In genomic region chr7:134350682-134351081, GRCh38 we compare ENCODE assay signal across 13 cellular contexts.
"Had no signal": no experiment of that assay in that cellular context is flagged by ENCODE, and none has a peak within 500 bp of the region (broad histone marks: within the 10 kb centered on the region; RNA-seq: fewer than 3 reads in every experiment).

No MANE protein-coding gene starts in this region.

- H3K4me1 Mint-ChIP-seq: neural crest cell had no signal

- H3K9me3 ChIP-seq: adrenal gland, body of pancreas, gastrocnemius medialis, heart right ventricle, left ventricle myocardium inferior, stomach had no signal

- H3K27ac ChIP-seq: adrenal gland, body of pancreas, gastrocnemius medialis, heart right ventricle, left ventricle myocardium inferior, stomach had no signal

- H3K27me3 ChIP-seq: body of pancreas had no signal

- H3K4me1 ChIP-seq: adrenal gland, gastrocnemius medialis, heart right ventricle, left ventricle myocardium inferior had no signal

- H3K4me3 ChIP-seq: adrenal gland, body of pancreas, gastrocnemius medialis, heart right ventricle, left ventricle myocardium inferior, stomach had no signal

- DNase-seq: activated CD4-positive, alpha-beta T cell treated with anti-CD3 and anti-CD28 coated beads, Interleukin-2, amount 50 U/mL, for 48 hours; activated gamma-delta T cell treated with Interleukin-2 at 50 U/mL for 16 hours; activated T-cell treated with anti-CD3 and anti-CD28 coated beads, Interleukin-2, amount 50 U/mL, for 48 hours; adrenal gland; body of pancreas; effector memory CD4-positive, alpha-beta T cell; gastrocnemius medialis; heart right ventricle; left ventricle myocardium inferior; mesenchymal stem cell; stimulated activated CD4-positive, alpha-beta T cell treated with anti-CD3 and anti-CD28 coated beads, Interleukin-2, amount 100 ng/mL, for 48 hours; stomach had no signal

- H3K4me3 Mint-ChIP-seq: neural crest cell had no signal

- H3K36me3 ChIP-seq: adrenal gland, gastrocnemius medialis, heart right ventricle, left ventricle myocardium inferior, stomach had no signal

- ATAC-seq: body of pancreas, gastrocnemius medialis, heart right ventricle had no signal
